In the genomic region with DNA sequence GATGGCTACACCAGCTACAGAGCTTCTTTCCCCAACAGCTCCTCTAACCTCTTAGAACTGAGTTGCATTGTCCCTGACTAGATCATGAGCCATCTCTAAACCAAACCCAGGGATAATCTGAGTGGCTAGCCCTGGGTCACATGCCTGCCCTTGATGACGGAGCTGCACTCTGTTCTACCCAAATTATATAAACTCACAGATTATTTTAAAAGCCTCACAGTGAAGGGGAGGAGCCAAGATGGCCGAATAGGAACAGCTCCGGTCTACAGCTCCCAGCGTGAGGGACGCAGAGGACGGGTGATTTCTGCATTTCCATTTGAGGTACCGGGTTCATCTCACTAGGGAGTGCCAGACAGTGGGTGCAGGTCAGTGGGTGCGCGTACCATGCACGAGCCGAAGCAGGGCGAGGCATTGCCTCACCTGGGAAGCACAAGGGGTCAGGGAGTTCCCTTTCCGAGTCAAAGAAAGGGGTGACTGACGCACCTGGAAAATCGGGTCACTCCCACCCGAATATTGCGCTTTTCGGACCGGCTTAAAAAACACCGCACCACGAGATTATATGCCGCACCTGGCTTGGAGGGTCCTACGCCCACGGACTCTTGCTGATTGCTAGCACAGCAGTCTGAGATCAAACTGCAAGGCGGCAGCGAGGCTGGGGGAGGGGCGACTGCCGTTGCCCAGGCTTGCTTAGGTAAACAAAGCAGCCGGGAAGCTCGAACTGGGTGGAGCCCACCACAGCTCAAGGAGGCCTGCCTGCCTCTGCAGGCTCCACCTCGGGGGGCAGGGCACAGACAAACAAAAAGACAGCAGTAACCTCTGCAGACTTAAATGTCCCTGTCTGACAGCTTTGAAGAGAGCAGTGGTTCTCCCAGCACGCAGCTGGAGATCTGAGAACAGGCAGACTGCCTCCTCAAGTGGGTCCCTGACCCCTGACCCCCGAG, we compare ENCODE assay signal across 8 cellular contexts.
A peak's percentile ranks its signal among the peaks of the same experiment; 100 is the strongest.
DNase-seq lines count a peak whose midpoint lies in the region; ATAC-seq, FAIRE-seq and TF ChIP-seq lines count a peak whose summit lies in the region.
"Not testable (repeated sequence)": the region's sequence is repeated elsewhere in the genome, so short reads cannot be mapped to it uniquely, and the experiment has no call there.

No MANE protein-coding gene starts in this region.

- 76% methylated on average over 29 of the region's 33 CpGs; no CpG with 5 or more reads in 1 of the 2 experiments for WGBS in H1 (ENCODE audit: extremely low coverage in 1 of 2, insufficient coverage in 1 of 2, insufficient read length in 1 of 2, insufficient replicate concordance in 2 of 2, low coverage in 1 of 2, low lambda C conversion rate in 2 of 2, missing lambda C conversion rate in 1 of 2), 2 experiments

- H3K4me1 ChIP-seq in CD4-positive, CD25-positive, alpha-beta regulatory T cell (ENCODE audit: control insufficient read depth, insufficient read depth, low read length, poor library complexity, severe bottlenecking); HEK293 (ENCODE audit: control insufficient read depth, insufficient read depth, low read length); H1 (replicated peaks in 1 of 4; ENCODE audit: control insufficient read depth in 3 of 4, insufficient read depth in 4 of 4, low read length in 3 of 4): not testable (repeated sequence)

- H3K4me2 ChIP-seq in H1 (ENCODE audit: insufficient read depth in 1 of 2, low read depth in 2 of 2, low read length in 2 of 2), result peak overlapping the region; percentile 38 to 45; a peak in 2 of 4 replicates

- H4K8ac ChIP-seq in H1 (ENCODE audit: extremely low read depth, insufficient read depth, low read length), result peak overlapping the region; percentile 51; the same call in 1 of the 2 replicates

- H3K4me3 Mint-ChIP-seq in CD4-positive, CD25-positive, alpha-beta regulatory T cell, result peak overlapping the region; percentile 18 to 78 (median 58)
- H3K4me3 Mint-ChIP-seq in activated B cell treated with CpG ODN at 0.5 μM for 24 hours, result peak overlapping the region; percentile 69
- peak overlapping the region; percentile 66 for H3K4me3 Mint-ChIP-seq in mesothelial cell of epicardium

- H3K23ac ChIP-seq in H1 (ENCODE audit: insufficient read length), result not testable (repeated sequence)

- H3K36me3 ChIP-seq in CD4-positive, CD25-positive, alpha-beta regulatory T cell (ENCODE audit: control insufficient read depth, insufficient read depth, low read length); HEK293 (ENCODE audit: control insufficient read depth in 2 of 2, insufficient read depth in 1 of 2, low read length in 2 of 2); H1 (ENCODE audit: control insufficient read depth in 2 of 4, insufficient read depth in 4 of 4, low read length in 3 of 4): not testable (repeated sequence)

- not testable (repeated sequence) for H3K27me3 ChIP-seq in CD4-positive, CD25-positive, alpha-beta regulatory T cell (ENCODE audit: control insufficient read depth, insufficient read depth, low read length); H1 (replicated peaks in 1 of 4; ENCODE audit: control insufficient read depth in 3 of 4, extremely low read depth in 1 of 4, insufficient read depth in 3 of 4, low read length in 3 of 4)

- H3K9ac ChIP-seq in H1 (replicated peaks in 1 of 4; ENCODE audit: extremely low read depth in 1 of 4, low read depth in 3 of 4, low read length in 3 of 4), result not testable (repeated sequence)

- not testable (repeated sequence) for H3K27ac ChIP-seq in CD4-positive, CD25-positive, alpha-beta regulatory T cell (ENCODE audit: insufficient read depth, low read length, poor library complexity, severe bottlenecking); HEK293 (ENCODE audit: extremely low read depth, low read depth, low read length); H1 (ENCODE audit: low read depth, low read length)

- H3K9me3 Mint-ChIP-seq in CD4-positive, CD25-positive, alpha-beta regulatory T cell, result peaks cover 0 to 16% (median 10%) of the 10 kb centered on the region in 7 donors
- H3K9me3 Mint-ChIP-seq in activated B cell treated with CpG ODN at 0.5 μM for 24 hours, result not testable (repeated sequence)
- H3K9me3 Mint-ChIP-seq in mesothelial cell of epicardium, result peaks cover 31% of the 10 kb centered on the region

- not testable (repeated sequence) for H4K20me1 ChIP-seq in H1 (replicated peaks in 1 of 2; ENCODE audit: control insufficient read depth in 1 of 2, insufficient read depth in 2 of 2, low read length in 2 of 2)

- 0 out of 2 replicates have a peak overlapping the region, but pooled peaks have one; percentile 58 for H2AFZ ChIP-seq in H1 (ENCODE audit: low read length)

- H2BK120ac ChIP-seq in H1 (replicated peaks; ENCODE audit: low read depth, low read length), result not testable (repeated sequence)

- H3K79me1 ChIP-seq in H1 (ENCODE audit: low read depth, low read length), result not testable (repeated sequence)

- H3K79me2 ChIP-seq in H1 (ENCODE audit: control insufficient read depth in 1 of 2, insufficient read depth in 2 of 2, low read length in 2 of 2), result not testable (repeated sequence)

- H2BK5ac ChIP-seq in H1 (ENCODE audit: low read depth, low read length), result peak overlapping the region; percentile 66; the same call in 1 of the 2 replicates

- H3K18ac ChIP-seq in H1 (ENCODE audit: extremely low read depth, low read length), result peak overlapping the region; percentile 48; the same call in 1 of the 2 replicates

- not testable (repeated sequence) for H2AK5ac ChIP-seq in H1 (ENCODE audit: low read depth, low read length)

- TF ChIP-seq CTCF in HEK293 (tag by site-specific recombination; IDR thresholded peaks at IDR 0.05); activated B cell treated with CpG ODN at 0.5 μM for 24 hours (IDR thresholded peaks at IDR 0.05); H1 (IDR thresholded peaks at IDR 0.05; ENCODE audit: control extremely low read depth in 1 of 3, insufficient read depth in 1 of 3, low read depth in 1 of 3, low read length in 3 of 3); mesothelial cell of epicardium (IDR thresholded peaks at IDR 0.05; ENCODE audit: unreplicated experiment): not testable (repeated sequence)

- H3K27ac Mint-ChIP-seq in CD4-positive, CD25-positive, alpha-beta regulatory T cell, result peak overlapping the region; percentile 36 to 77 (median 73)
- peak overlapping the region; percentile 70 for H3K27ac Mint-ChIP-seq in activated B cell treated with CpG ODN at 0.5 μM for 24 hours
- not testable (repeated sequence) for H3K27ac Mint-ChIP-seq in mesothelial cell of epicardium

- H3K56ac ChIP-seq in H1 (replicated peaks; ENCODE audit: insufficient read length, low read depth, low read length), result not testable (repeated sequence)

- not testable (repeated sequence) for H2BK12ac ChIP-seq in H1 (ENCODE audit: low read depth, low read length)

- TF ChIP-seq POLR2A in H1 (IDR thresholded peaks at IDR 0.05; ENCODE audit: control extremely low read depth in 1 of 2, low read depth in 2 of 2, low read length in 2 of 2), result not testable (repeated sequence)

- not testable (repeated sequence) for H3K4ac ChIP-seq in H1 (replicated peaks; ENCODE audit: insufficient read length, low read depth, low read length)

- not testable (repeated sequence) for H3K9me3 ChIP-seq in CD4-positive, CD25-positive, alpha-beta regulatory T cell (ENCODE audit: control insufficient read depth in 2 of 2, low read length in 2 of 2); HEK293 (ENCODE audit: control insufficient read depth, insufficient read depth, low read depth, low read length); H1 (ENCODE audit: insufficient read depth in 2 of 2, low read depth in 1 of 2, low read length in 1 of 2)

- not testable (repeated sequence) for ATAC-seq in CD4-positive, CD25-positive, alpha-beta regulatory T cell (ENCODE audit: low read depth in 2 of 2); activated B cell treated with CpG ODN at 0.5 μM for 24 hours (ENCODE audit: low read depth)

- peaks cover 29% of the 10 kb centered on the region for H3K36me3 Mint-ChIP-seq in CD4-positive, CD25-positive, alpha-beta regulatory T cell
- peaks cover 31% of the 10 kb centered on the region for H3K36me3 Mint-ChIP-seq in activated B cell treated with CpG ODN at 0.5 μM for 24 hours (ENCODE audit: low read depth)
- H3K36me3 Mint-ChIP-seq in mesothelial cell of epicardium, result not testable (repeated sequence)

- intact Hi-C loops in activated B cell treated with CpG ODN at 0.5 μM for 24 hours (cut with micrococcal nuclease), result not testable (repeated sequence)

- H4K91ac ChIP-seq in H1 (replicated peaks; ENCODE audit: insufficient read length, low read length), result not testable (repeated sequence)

- H4K5ac ChIP-seq in H1 (ENCODE audit: insufficient read length, low read depth, low read length), result not testable (repeated sequence)

- DNase-seq in CD4-positive, CD25-positive, alpha-beta regulatory T cell, result peak in 1 of 3 donors; percentile 27
- peak; percentile 45 for DNase-seq in NCI-H748 treated with DMSO at 0.1 percent for 48 hours (lab: John Stamatoyannopoulos, UW)
- not testable (repeated sequence) for DNase-seq in activated B cell treated with CpG ODN at 0.5 μM for 24 hours; mesothelial cell of epicardium (ENCODE audit: low spot score in 2 of 2, unreplicated experiment in 2 of 2)
- peak; percentile 6 for DNase-seq in activated effector memory CD4-positive, alpha-beta T cell treated with Interleukin-2 at 50 U/mL for 16 hours
- peak in 1 of 2 experiments; percentile 62 for DNase-seq in H1 (ENCODE audit: low read depth in 1 of 2, low spot score in 2 of 2)
- peak; percentile 9 to 54 (median 34) for DNase-seq in stimulated activated naive CD4-positive, alpha-beta T cell (lab: John Stamatoyannopoulos, UW)

- not testable (repeated sequence) for TF ChIP-seq EP300 in H1 (IDR thresholded peaks at IDR 0.05; ENCODE audit: borderline replicate concordance in 1 of 2, low read depth in 2 of 2, low read length in 2 of 2)

- FAIRE-seq in H1 (lab: Jason Lieb, UNC), result not testable (repeated sequence)

- not testable (repeated sequence) for H3K14ac ChIP-seq in H1 (ENCODE audit: insufficient read length)

- not testable (repeated sequence) for H3K4me3 ChIP-seq in CD4-positive, CD25-positive, alpha-beta regulatory T cell (ENCODE audit: low read depth, low read length); HEK293 (ENCODE audit: low read depth, low read length)
- peak overlapping the region in 1 of 4 experiments; percentile 10; a peak in 1 of 8 replicates for H3K4me3 ChIP-seq in H1 (ENCODE audit: extremely low read depth in 1 of 4, insufficient read depth in 2 of 4, low read depth in 3 of 4, low read length in 4 of 4)

- H3K27me3 Mint-ChIP-seq in CD4-positive, CD25-positive, alpha-beta regulatory T cell; activated B cell treated with CpG ODN at 0.5 μM for 24 hours; mesothelial cell of epicardium (ENCODE audit: low read depth): not testable (repeated sequence)

- CTCF ChIA-PET in HEK293 (lab: Yijun Ruan, JAX); activated B cell treated with CpG ODN at 0.5 μM for 24 hours (lab: Charles Lee): not testable (repeated sequence)
- CTCF ChIA-PET in H1 (lab: Charles Lee; ENCODE audit: partially characterized antibody), result interaction anchor here (0.7 to 1.4 kb wide), 2 partner anchors 9 to 10 kb away, joined by 3 to 9 read pairs; no protein-coding TSS in a partner anchor

- POLR2A ChIA-PET in HEK293 (lab: Yijun Ruan, JAX), result not testable (repeated sequence)
- POLR2A ChIA-PET in activated B cell treated with CpG ODN at 0.5 μM for 24 hours (lab: Charles Lee) (interaction anchor here (1.0 kb wide), 1 partner anchor 61 kb away, joined by 3 read pairs; a partner anchor contains a TSS), H1 (lab: Charles Lee; ENCODE audit: partially characterized antibody) (interaction anchor here (1.3 kb wide), 1 partner anchor 62 kb away, joined by 3 read pairs; a partner anchor contains a TSS)

- TF ChIP-seq RAD21 in H1 (IDR thresholded peaks at IDR 0.05 in 1 of 2, conservative IDR thresholded peaks at IDR 0.05 in 1 of 2; ENCODE audit: low read depth in 2 of 2, low read length in 2 of 2), result not testable (repeated sequence)

- not testable (repeated sequence) for H2BK20ac ChIP-seq in H1 (ENCODE audit: low read length)

- not testable (repeated sequence) for H2BK15ac ChIP-seq in H1 (ENCODE audit: low read length)

- not testable (repeated sequence) for H3K23me2 ChIP-seq in H1 (ENCODE audit: low read depth, low read length)

- H3K4me1 Mint-ChIP-seq in CD4-positive, CD25-positive, alpha-beta regulatory T cell, result peaks cover 4 to 40% (median 17%) of the 10 kb centered on the region in 4 donors
- H3K4me1 Mint-ChIP-seq in activated B cell treated with CpG ODN at 0.5 μM for 24 hours, result peaks cover 46% of the 10 kb centered on the region
- H3K4me1 Mint-ChIP-seq in mesothelial cell of epicardium, result not testable (repeated sequence)
